ENCODE assay signal across 19 cellular contexts in genomic region chr11:119355091-119355843, GRCh38. TPM values are rescaled to one million over a fixed set of nuclear protein-coding genes. Genes with fewer than 3 reads are reported as not detected.
A peak's percentile ranks its signal among the peaks of the same experiment; 100 is the strongest.
DNase-seq lines count a peak whose midpoint lies in the region; ATAC-seq and TF ChIP-seq lines count a peak whose summit lies in the region.
"Had no signal": no experiment of that assay in that cellular context is flagged by ENCODE, and none has a peak within 500 bp of the region (broad histone marks: within the 10 kb centered on the region; RNA-seq: fewer than 3 reads in every experiment).

No MANE protein-coding gene starts in this region.

- no peak overlapping the region for H3K4me2 ChIP-seq in neuronal stem cell (ENCODE audit: insufficient read depth, low read length, poor library complexity, severe bottlenecking)

- no peak overlapping the region for H2BK120ac ChIP-seq in neuronal stem cell (ENCODE audit: low read depth, low read length)

- CTCF ChIA-PET in activated naive CD4-positive, alpha-beta T cell treated with anti-CD3 and anti-CD28 coated beads, Interleukin-2, amount 10 ng/mL, durations not matched to agents 7 days and 5 days (lab: Charles Lee), result interaction anchor here (0.8 to 4.8 kb wide), 13 partner anchors 8 to 125 kb away, joined by 3 to 184 read pairs (median 12); partner anchors contain the start of genes MFRP, RNF26 and USP2

- peak overlapping the region; percentile 65 for H3K18ac ChIP-seq in neuronal stem cell (ENCODE audit: low read length)

- H3K27ac ChIP-seq in RWPE2 (ENCODE audit: poor library complexity, severe bottlenecking), result no peak overlapping the region
- no peak overlapping the region for H3K27ac ChIP-seq in neuronal stem cell (replicated peaks; ENCODE audit: low read length)
- no peak overlapping the region for H3K27ac ChIP-seq in colonic mucosa
- H3K27ac ChIP-seq: A549; BLaER1 treated with 17β-estradiol and CSF1 and Interleukin-3, amounts not matched to agents 10 nM and 100 nM; SJCRH30; suprapubic skin had no signal

- H2BK12ac ChIP-seq in neuronal stem cell (ENCODE audit: low read length), result no peak overlapping the region

- peak overlapping the region; percentile 45 for H3K4me3 Mint-ChIP-seq in activated naive CD4-positive, alpha-beta T cell treated with anti-CD3 and anti-CD28 coated beads, Interleukin-2, amount 10 ng/mL, durations not matched to agents 7 days and 5 days

- DNase-seq in activated naive CD4-positive, alpha-beta T cell treated with anti-CD3 and anti-CD28 coated beads, Interleukin-2, amount 10 ng/mL, durations not matched to agents 7 days and 5 days, result no peak
- DNase-seq in activated naive CD4-positive, alpha-beta T cell (lab: John Stamatoyannopoulos, UW), result no peak
- DNase-seq in RWPE2 (ENCODE audit: low spot score) (no peak), epithelial cell of esophagus (ENCODE audit: low read depth) (peak; percentile 57), neuronal stem cell (ENCODE audit: low spot score) (no peak), colonic mucosa (no peak)
- DNase-seq: central memory CD4-positive, alpha-beta T cell; effector CD4-positive, alpha-beta T cell; GDM1; SJCRH30 had no signal

- no peaks in the 10 kb centered on the region for H3K9me3 ChIP-seq in RWPE2 (ENCODE audit: severe bottlenecking)
- H3K9me3 ChIP-seq in neuronal stem cell (replicated peaks in 1 of 2; ENCODE audit: control insufficient read depth in 2 of 2, insufficient read depth in 1 of 2, low read depth in 1 of 2, low read length in 2 of 2), result peaks cover 0 to under 1% of the 10 kb centered on the region in 2 donors
- no peaks in the 10 kb centered on the region for H3K9me3 ChIP-seq in colonic mucosa
- H3K9me3 ChIP-seq: A549; BLaER1 treated with 17β-estradiol and CSF1 and Interleukin-3, amounts not matched to agents 10 nM and 100 nM; SJCRH30; suprapubic skin had no signal

- H2BK5ac ChIP-seq in neuronal stem cell (ENCODE audit: low read length), result no peak overlapping the region

- 0 out of 2 replicates have a peak, but pooled peaks cover 3% of the 10 kb centered on the region for H3K36me3 ChIP-seq in RWPE2 (ENCODE audit: low read depth)
- H3K36me3 ChIP-seq in neuronal stem cell (replicated peaks in 1 of 2; ENCODE audit: control insufficient read depth in 2 of 2, insufficient read depth in 2 of 2, low read length in 2 of 2), result peaks cover 0 to 2% of the 10 kb centered on the region in 2 donors
- H3K36me3 ChIP-seq in colonic mucosa, result no peaks in the 10 kb centered on the region
- H3K36me3 ChIP-seq: suprapubic skin had no signal

- TF ChIP-seq CTCF in RWPE2 (IDR thresholded peaks at IDR 0.05; ENCODE audit: poor library complexity, severe bottlenecking), result no peak
- TF ChIP-seq CTCF in epithelial cell of esophagus (IDR thresholded peaks at IDR 0.05; ENCODE audit: insufficient read depth, low read depth, low read length, missing control alignments), result no peak
- no peak for TF ChIP-seq CTCF in colonic mucosa (IDR thresholded peaks at IDR 0.05)

- H3K27me3 Mint-ChIP-seq in activated naive CD4-positive, alpha-beta T cell treated with anti-CD3 and anti-CD28 coated beads, Interleukin-2, amount 10 ng/mL, durations not matched to agents 7 days and 5 days, result peaks cover 90% of the 10 kb centered on the region

- no peak overlapping the region for H3K9ac ChIP-seq in neuronal stem cell (ENCODE audit: low read depth, low read length, poor library complexity)
- H3K9ac ChIP-seq in colonic mucosa (ENCODE audit: low read depth in 2 of 2, low read length in 2 of 2), result no peak overlapping the region

- H3K14ac ChIP-seq in neuronal stem cell (ENCODE audit: low read length), result no peak overlapping the region

- H3K23ac ChIP-seq in neuronal stem cell (ENCODE audit: low read depth, low read length, poor library complexity), result no peak overlapping the region

- H3K9me3 Mint-ChIP-seq in activated naive CD4-positive, alpha-beta T cell treated with anti-CD3 and anti-CD28 coated beads, Interleukin-2, amount 10 ng/mL, durations not matched to agents 7 days and 5 days, result no peaks in the 10 kb centered on the region

- no peak overlapping the region for H4K8ac ChIP-seq in neuronal stem cell (ENCODE audit: low read depth, low read length)

- ATAC-seq in RWPE2 (ENCODE audit: low read depth) (peak; percentile 58), GM21825 (IDR thresholded peaks at IDR 0.05; ENCODE audit: unreplicated experiment) (no peak), HG03025 (IDR thresholded peaks at IDR 0.05; ENCODE audit: low FRiP score, unreplicated experiment) (no peak)

- peaks cover 28% of the 10 kb centered on the region for H3K4me1 Mint-ChIP-seq in activated naive CD4-positive, alpha-beta T cell treated with anti-CD3 and anti-CD28 coated beads, Interleukin-2, amount 10 ng/mL, durations not matched to agents 7 days and 5 days

- no peak overlapping the region for H4K91ac ChIP-seq in neuronal stem cell (ENCODE audit: low read depth, low read length, poor library complexity)

- H3K36me3 Mint-ChIP-seq in activated naive CD4-positive, alpha-beta T cell treated with anti-CD3 and anti-CD28 coated beads, Interleukin-2, amount 10 ng/mL, durations not matched to agents 7 days and 5 days, result no peaks in the 10 kb centered on the region

- H2AK5ac ChIP-seq in neuronal stem cell (ENCODE audit: low read depth, low read length), result no peak overlapping the region

- no peaks in the 10 kb centered on the region for H3K79me1 ChIP-seq in neuronal stem cell (ENCODE audit: low read depth, low read length)

- H3K4ac ChIP-seq in neuronal stem cell (ENCODE audit: low read length), result no peak overlapping the region

- intact Hi-C loops in colonic mucosa (cut with DNase I), result no loop called here

- WGBS in neuronal stem cell (ENCODE audit: extremely low coverage in 2 of 2, insufficient read length in 2 of 2, insufficient replicate concordance in 1 of 2), 2 donors, result no CpG with 5 or more reads among the region's 9 CpGs

- no peaks in the 10 kb centered on the region for H3K27me3 ChIP-seq in RWPE2 (ENCODE audit: insufficient read depth, poor library complexity, severe bottlenecking)
- peaks cover 0 to 21% (median 0%) of the 10 kb centered on the region in 3 experiments for H3K27me3 ChIP-seq in neuronal stem cell (ENCODE audit: control insufficient read depth in 3 of 3, insufficient read depth in 3 of 3, low read depth in 1 of 3, low read length in 3 of 3)
- H3K27me3 ChIP-seq in colonic mucosa, result no peaks in the 10 kb centered on the region
- H3K27me3 ChIP-seq: SJCRH30, suprapubic skin had no signal

- H3K4me3 ChIP-seq in RWPE2 (ENCODE audit: severe bottlenecking) (no peak overlapping the region), epithelial cell of esophagus (ENCODE audit: low read length) (no peak overlapping the region), neuronal stem cell (ENCODE audit: low read length in 2 of 2) (no peak overlapping the region), colonic mucosa (no peak overlapping the region)
- H3K4me3 ChIP-seq: A549, SJCRH30 had no signal

- no peak overlapping the region for H2AFZ ChIP-seq in neuronal stem cell (ENCODE audit: low read length)

- no peak overlapping the region for H3K27ac Mint-ChIP-seq in activated naive CD4-positive, alpha-beta T cell treated with anti-CD3 and anti-CD28 coated beads, Interleukin-2, amount 10 ng/mL, durations not matched to agents 7 days and 5 days

- H2BK15ac ChIP-seq in neuronal stem cell (ENCODE audit: low read length), result no peak overlapping the region

- peaks cover 14% of the 10 kb centered on the region for H3K4me1 ChIP-seq in RWPE2 (ENCODE audit: insufficient read depth, poor library complexity, severe bottlenecking)
- H3K4me1 ChIP-seq in neuronal stem cell (ENCODE audit: control insufficient read depth in 2 of 2, insufficient read depth in 1 of 2, low read depth in 1 of 2, low read length in 2 of 2), result peaks cover 12 to 29% of the 10 kb centered on the region in 2 donors
- no peaks in the 10 kb centered on the region for H3K4me1 ChIP-seq in colonic mucosa

RNA-seq across cellular contexts. Expression of gene MFRP, which starts 8.8 kb away (rescaled TPM):
- not detected for polyA plus RNA-seq in neuronal stem cell (2013, experiment 1 of 2)
- not detected for polyA plus RNA-seq in neuronal stem cell (2013, experiment 2 of 2)
- total RNA-seq in colonic mucosa, result not detected
- total RNA-seq: M059J, OCI-LY7, renal cortical epithelial cell, SJCRH30 had no signal
- polyA plus RNA-seq: A549, neural cell had no signal

RNA-seq across cellular contexts. Expression of gene C1QTNF5, which starts 14.6 kb away (rescaled TPM):
- 3.1 TPM for polyA plus RNA-seq in neuronal stem cell (2013, experiment 1 of 2)
- 3.3 TPM for polyA plus RNA-seq in neuronal stem cell (2013, experiment 2 of 2)
- total RNA-seq in colonic mucosa, result 1 to 10 TPM; 5.3 to 8.7 TPM
- total RNA-seq: OCI-LY7 had no signal
- polyA plus RNA-seq: A549, neural cell had no signal

RNA-seq across cellular contexts. Expression of gene RNF26, which starts 20.9 kb away (rescaled TPM):
- polyA plus RNA-seq in neuronal stem cell (2013, experiment 1 of 2), result 79.3 TPM
- 79.8 TPM for polyA plus RNA-seq in neuronal stem cell (2013, experiment 2 of 2)
- total RNA-seq in colonic mucosa, result 10 to 100 TPM; 22.9 to 46.6 TPM

RNA-seq across cellular contexts. Expression of gene USP2, which starts 26.2 kb away (rescaled TPM):
- polyA plus RNA-seq in neuronal stem cell (2013, experiment 1 of 2), result 4.2 TPM
- polyA plus RNA-seq in neuronal stem cell (2013, experiment 2 of 2), result 4.4 TPM
- 10 to 100 TPM in 1 of 2 donors, 1 to 10 TPM in 1; 7.9 to 11.6 TPM for total RNA-seq in colonic mucosa

RNA-seq across cellular contexts. Expression of gene MCAM, which starts 38.3 kb away (rescaled TPM):
- 20.2 TPM for polyA plus RNA-seq in neuronal stem cell (2013, experiment 1 of 2)
- 19.8 TPM for polyA plus RNA-seq in neuronal stem cell (2013, experiment 2 of 2)
- 10 to 100 TPM in 1 of 2 donors, 1 to 10 TPM in 1; 5.4 to 36.9 TPM for total RNA-seq in colonic mucosa
